Comparison of ENCODE assay signal across 8 cellular contexts in genomic region chr10:101066890-101067355, GRCh38. TPM values are rescaled to one million over a fixed set of nuclear protein-coding genes. Genes with fewer than 3 reads are reported as not detected.
DNase-seq lines count a peak whose midpoint lies in the region; ATAC-seq and TF ChIP-seq lines count a peak whose summit lies in the region.

No MANE protein-coding gene starts in this region.

- peak overlapping the region; percentile 82 for H3K4me3 Mint-ChIP-seq in activated T-cell treated with anti-CD3 and anti-CD28 coated beads, Interleukin-2, amount 50 U/mL, for 4 hours
- H3K4me3 Mint-ChIP-seq in activated naive CD8-positive, alpha-beta T cell treated with anti-CD3 and anti-CD28 coated beads, Interleukin-2, amount 10 ng/mL, durations not matched to agents 7 days and 5 days: peak overlapping the region; percentile 82

- intact Hi-C loops in tibial artery (cut with DNase I; ENCODE audit: low total_unique reads): loop anchor here (5.0 to 10.0 kb wide), 2 partner anchors 35 to 988 kb away; partner anchors contain the start of genes ARMH3, PDZD7 and SFXN3

- H3K4me3 ChIP-seq in kidney epithelial cell (ENCODE audit: low read depth, low read length): peak overlapping the region; percentile 54
- peak overlapping the region; percentile 57 to 64 for H3K4me3 ChIP-seq in tibial artery

- POLR2A ChIA-PET in activated naive CD8-positive, alpha-beta T cell treated with anti-CD3 and anti-CD28 coated beads, Interleukin-2, amount 10 ng/mL, durations not matched to agents 7 days and 5 days (lab: Charles Lee): interaction anchor here (1.3 to 1.6 kb wide), 3 partner anchors 17 to 36 kb away, joined by 4 to 5 read pairs (median 4); partner anchors contain the start of genes PDZD7 and SFXN3

- no peaks in the 10 kb centered on the region for H3K36me3 Mint-ChIP-seq in activated T-cell treated with anti-CD3 and anti-CD28 coated beads, Interleukin-2, amount 50 U/mL, for 4 hours (ENCODE audit: insufficient read depth)
- no peaks in the 10 kb centered on the region for H3K36me3 Mint-ChIP-seq in activated naive CD8-positive, alpha-beta T cell treated with anti-CD3 and anti-CD28 coated beads, Interleukin-2, amount 10 ng/mL, durations not matched to agents 7 days and 5 days

- no peak overlapping the region for H3K27ac Mint-ChIP-seq in activated naive CD8-positive, alpha-beta T cell treated with anti-CD3 and anti-CD28 coated beads, Interleukin-2, amount 10 ng/mL, durations not matched to agents 7 days and 5 days

- H3K9me3 ChIP-seq in tibial artery: no peaks in the 10 kb centered on the region

- ATAC-seq in activated T-cell treated with anti-CD3 and anti-CD28 coated beads, Interleukin-2, amount 50 U/mL, for 4 hours: no peak
- ATAC-seq in activated naive CD8-positive, alpha-beta T cell treated with anti-CD3 and anti-CD28 coated beads, Interleukin-2, amount 10 ng/mL, durations not matched to agents 7 days and 5 days (ENCODE audit: low read depth): no peak
- no peak for ATAC-seq in GM21619 (IDR thresholded peaks at IDR 0.05; ENCODE audit: unreplicated experiment)

- TF ChIP-seq CTCF in kidney epithelial cell (IDR thresholded peaks at IDR 0.05; ENCODE audit: insufficient read depth, low read length, poor library complexity, severe bottlenecking): no peak
- no peak for TF ChIP-seq CTCF in tibial artery (IDR thresholded peaks at IDR 0.05)

- H3K36me3 ChIP-seq in kidney epithelial cell (ENCODE audit: control insufficient read depth, insufficient read depth, low read length): no peaks in the 10 kb centered on the region
- H3K36me3 ChIP-seq in tibial artery: no peaks in the 10 kb centered on the region

- peaks cover 5 to 52% (median 39%) of the 10 kb centered on the region in 4 donors for H3K4me1 ChIP-seq in tibial artery

- peak overlapping the region; percentile 66 to 95 for H3K27ac ChIP-seq in tibial artery

- H3K27me3 ChIP-seq in kidney epithelial cell (ENCODE audit: control insufficient read depth, insufficient read depth, low read length): peaks cover 7% of the 10 kb centered on the region
- peaks cover 0 to 6% of the 10 kb centered on the region in 2 donors for H3K27me3 ChIP-seq in tibial artery

- no peak for DNase-seq in activated T-cell treated with anti-CD3 and anti-CD28 coated beads, Interleukin-2, amount 50 U/mL, for 4 hours
- no peak for DNase-seq in activated T-cell treated with anti-CD3 and anti-CD28 coated beads, Interleukin-2, amount 50 U/mL, for 48 hours
- no peak for DNase-seq in activated naive CD8-positive, alpha-beta T cell treated with anti-CD3 and anti-CD28 coated beads, Interleukin-2, amount 10 ng/mL, durations not matched to agents 7 days and 5 days
- DNase-seq in kidney epithelial cell (ENCODE audit: low read depth) (no peak), tibial artery (no peak), NCI-H1694 (lab: John Stamatoyannopoulos, UW) (no peak), D341Med (ENCODE audit: low spot score) (no peak)

- peaks cover 21% of the 10 kb centered on the region for H3K4me1 Mint-ChIP-seq in activated T-cell treated with anti-CD3 and anti-CD28 coated beads, Interleukin-2, amount 50 U/mL, for 4 hours (ENCODE audit: low read depth)
- peaks cover 23% of the 10 kb centered on the region for H3K4me1 Mint-ChIP-seq in activated naive CD8-positive, alpha-beta T cell treated with anti-CD3 and anti-CD28 coated beads, Interleukin-2, amount 10 ng/mL, durations not matched to agents 7 days and 5 days

- no peaks in the 10 kb centered on the region for H3K9me3 Mint-ChIP-seq in activated T-cell treated with anti-CD3 and anti-CD28 coated beads, Interleukin-2, amount 50 U/mL, for 4 hours
- no peaks in the 10 kb centered on the region for H3K9me3 Mint-ChIP-seq in activated naive CD8-positive, alpha-beta T cell treated with anti-CD3 and anti-CD28 coated beads, Interleukin-2, amount 10 ng/mL, durations not matched to agents 7 days and 5 days

- peaks cover 42% of the 10 kb centered on the region for H3K27me3 Mint-ChIP-seq in activated T-cell treated with anti-CD3 and anti-CD28 coated beads, Interleukin-2, amount 50 U/mL, for 4 hours (ENCODE audit: low read depth)
- H3K27me3 Mint-ChIP-seq in activated naive CD8-positive, alpha-beta T cell treated with anti-CD3 and anti-CD28 coated beads, Interleukin-2, amount 10 ng/mL, durations not matched to agents 7 days and 5 days: peaks cover 56% of the 10 kb centered on the region

RNA-seq across cellular contexts. Expression of gene KAZALD1, which starts 5.1 kb away (rescaled TPM):
- under 1 TPM in 1 of 3 donors, not detected in 2; 0.19 TPM for total RNA-seq in activated T-cell treated with anti-CD3 and anti-CD28 coated beads, Interleukin-2, amount 50 U/mL, for 4 hours
- not detected for total RNA-seq in activated naive CD8-positive, alpha-beta T cell treated with anti-CD3 and anti-CD28 coated beads, Interleukin-2, amount 10 ng/mL, durations not matched to agents 7 days and 5 days
- 2.0 and 4.8 TPM in 2 replicates for total RNA-seq in kidney epithelial cell

RNA-seq across cellular contexts. Expression of gene SFXN3, which starts 35.9 kb away (rescaled TPM):
- total RNA-seq in activated T-cell treated with anti-CD3 and anti-CD28 coated beads, Interleukin-2, amount 50 U/mL, for 4 hours: 1 to 10 TPM; 8.7 to 9.8 (median 9.7) TPM
- 10 to 100 TPM; 66.1 to 68.6 TPM for total RNA-seq in activated naive CD8-positive, alpha-beta T cell treated with anti-CD3 and anti-CD28 coated beads, Interleukin-2, amount 10 ng/mL, durations not matched to agents 7 days and 5 days
- 59.4 and 77.4 TPM in 2 replicates for total RNA-seq in kidney epithelial cell

RNA-seq across cellular contexts. Expression of gene PDZD7, which starts 36.0 kb away (rescaled TPM):
- total RNA-seq in activated T-cell treated with anti-CD3 and anti-CD28 coated beads, Interleukin-2, amount 50 U/mL, for 4 hours: under 1 TPM in 2 of 3 donors, not detected in 1; 0.05 to 0.26 TPM
- total RNA-seq in activated naive CD8-positive, alpha-beta T cell treated with anti-CD3 and anti-CD28 coated beads, Interleukin-2, amount 10 ng/mL, durations not matched to agents 7 days and 5 days: 1 to 10 TPM; 1.1 to 1.4 TPM
- 1.2 and 3.5 TPM in 2 replicates for total RNA-seq in kidney epithelial cell
